Comparison of ENCODE assay signal across 8 cellular contexts in genomic region chr4:151099226-151099975, GRCh38. TPM values are rescaled to one million over a fixed set of nuclear protein-coding genes. Genes with fewer than 3 reads are reported as not detected.
DNase-seq lines count a peak whose midpoint lies in the region; ATAC-seq and TF ChIP-seq lines count a peak whose summit lies in the region.

Gene RPS3A (plus strand): TSS chr4:151099628. CDS start chr4:151099653, 25 bp downstream.

- DNase-seq in GM13977 (ENCODE audit: low spot score) (peak; percentile 91), NCI-H1694 treated with DMSO at 0.1 percent for 48 hours (lab: John Stamatoyannopoulos, UW) (peak; percentile 90), T-helper 2 cell (peak; percentile 91 to 99 (median 96)), anterior cingulate cortex (lab: John Stamatoyannopoulos, UW) (peak; percentile 64 to 97 (median 94)), right cardiac atrium (peak; percentile 95 to 99 (median 98)), cortex of kidney (lab: John Stamatoyannopoulos, UW) (no peak)

- H3K27ac ChIP-seq in right cardiac atrium (ENCODE audit: low read length) (peak within 1 kb of the TSS; percentile 46), rectal smooth muscle tissue (ENCODE audit: low read depth, low read length) (peak within 1 kb of the TSS; percentile 90)

- peaks cover 3% of the 10 kb centered on the region for H3K36me3 ChIP-seq in rectal smooth muscle tissue (ENCODE audit: control insufficient read depth, insufficient read depth, low read length)

- no peaks in the 10 kb centered on the region for H3K4me1 ChIP-seq in right cardiac atrium (ENCODE audit: control insufficient read depth, insufficient read depth, low read length)
- peaks cover 4% of the 10 kb centered on the region for H3K4me1 ChIP-seq in rectal smooth muscle tissue (ENCODE audit: control insufficient read depth, insufficient read depth, low read length)

- peak within 1 kb of the TSS; percentile 98 for H3K9ac ChIP-seq in rectal smooth muscle tissue (ENCODE audit: low read length)

- H3K4me3 ChIP-seq in right cardiac atrium (ENCODE audit: low read length): peak within 1 kb of the TSS; percentile 78
- H3K4me3 ChIP-seq in rectal smooth muscle tissue (ENCODE audit: low read length): peak within 1 kb of the TSS; percentile 95

- ATAC-seq in HG02885 (IDR thresholded peaks at IDR 0.05; ENCODE audit: poor library complexity, unreplicated experiment): peak; percentile 92
- peak; percentile 94 to 98 for ATAC-seq in right cardiac atrium

- H3K27me3 ChIP-seq in right cardiac atrium (ENCODE audit: control insufficient read depth, insufficient read depth) (no peaks in the 10 kb centered on the region), rectal smooth muscle tissue (ENCODE audit: control insufficient read depth, insufficient read depth, low read length) (no peaks in the 10 kb centered on the region)

- no peaks in the 10 kb centered on the region for H3K9me3 ChIP-seq in right cardiac atrium (ENCODE audit: control insufficient read depth, low read length)

- TF ChIP-seq CTCF in GM13977 (IDR thresholded peaks at IDR 0.05; ENCODE audit: extremely low read depth, insufficient read depth, missing control alignments): peak; percentile 95

- intact Hi-C loops in right cardiac atrium (cut with DNase I): loop anchor here in 1 of 4 donors (5.0 kb wide), 1 partner anchor 82 kb away; the partner anchor contains the start of gene LRBA

- WGBS in right cardiac atrium: 1% methylated on average over 69 of the region's 69 CpGs

- in situ Hi-C loops in GM13977 (cut with MboI; ENCODE audit: low pct_unique_long_range_greater_than_20kb, low sequenced_read_pairs, unreplicated experiment): no loop called here

RNA-seq across cellular contexts. Expression of gene RPS3A, which starts in this region (rescaled TPM):
- 1,000 to 10,000 TPM; 1,119 to 1,323 (median 1,233) TPM for total RNA-seq in right cardiac atrium
- 1,657 TPM for polyA plus RNA-seq in right cardiac atrium
